Comparison of ENCODE assay signal across 2 cellular contexts in the genomic region with DNA sequence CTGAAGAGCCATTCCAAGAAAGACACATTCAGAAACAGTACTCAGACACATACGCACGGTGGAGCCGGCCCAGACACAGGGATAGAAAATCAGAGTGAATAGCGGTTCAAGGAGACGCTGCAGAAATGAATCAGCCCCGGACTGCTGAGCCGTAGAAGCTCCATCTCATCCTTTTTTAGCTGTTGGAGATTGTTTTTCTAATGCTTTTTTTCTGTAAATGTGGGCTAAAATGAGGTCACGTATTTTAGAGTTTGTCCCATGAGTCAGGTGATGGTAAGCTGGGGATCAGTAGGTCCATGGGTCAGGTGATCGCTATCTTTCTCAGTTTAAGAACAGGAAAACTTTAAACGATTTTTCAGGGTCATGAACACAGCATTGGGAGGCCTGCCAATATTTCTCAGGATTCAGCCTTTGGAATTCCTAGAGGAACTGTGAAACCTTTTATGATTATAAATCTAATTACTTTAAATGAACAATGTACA.
TF ChIP-seq lines count a peak whose summit lies in the region.

No MANE protein-coding gene starts in this region.

TF ChIP-seq in K562, 482 proteins besides CTCF, POLR2A, EP300 and RAD21 (continued from another document):
- TF ChIP-seq, protein P1, sequence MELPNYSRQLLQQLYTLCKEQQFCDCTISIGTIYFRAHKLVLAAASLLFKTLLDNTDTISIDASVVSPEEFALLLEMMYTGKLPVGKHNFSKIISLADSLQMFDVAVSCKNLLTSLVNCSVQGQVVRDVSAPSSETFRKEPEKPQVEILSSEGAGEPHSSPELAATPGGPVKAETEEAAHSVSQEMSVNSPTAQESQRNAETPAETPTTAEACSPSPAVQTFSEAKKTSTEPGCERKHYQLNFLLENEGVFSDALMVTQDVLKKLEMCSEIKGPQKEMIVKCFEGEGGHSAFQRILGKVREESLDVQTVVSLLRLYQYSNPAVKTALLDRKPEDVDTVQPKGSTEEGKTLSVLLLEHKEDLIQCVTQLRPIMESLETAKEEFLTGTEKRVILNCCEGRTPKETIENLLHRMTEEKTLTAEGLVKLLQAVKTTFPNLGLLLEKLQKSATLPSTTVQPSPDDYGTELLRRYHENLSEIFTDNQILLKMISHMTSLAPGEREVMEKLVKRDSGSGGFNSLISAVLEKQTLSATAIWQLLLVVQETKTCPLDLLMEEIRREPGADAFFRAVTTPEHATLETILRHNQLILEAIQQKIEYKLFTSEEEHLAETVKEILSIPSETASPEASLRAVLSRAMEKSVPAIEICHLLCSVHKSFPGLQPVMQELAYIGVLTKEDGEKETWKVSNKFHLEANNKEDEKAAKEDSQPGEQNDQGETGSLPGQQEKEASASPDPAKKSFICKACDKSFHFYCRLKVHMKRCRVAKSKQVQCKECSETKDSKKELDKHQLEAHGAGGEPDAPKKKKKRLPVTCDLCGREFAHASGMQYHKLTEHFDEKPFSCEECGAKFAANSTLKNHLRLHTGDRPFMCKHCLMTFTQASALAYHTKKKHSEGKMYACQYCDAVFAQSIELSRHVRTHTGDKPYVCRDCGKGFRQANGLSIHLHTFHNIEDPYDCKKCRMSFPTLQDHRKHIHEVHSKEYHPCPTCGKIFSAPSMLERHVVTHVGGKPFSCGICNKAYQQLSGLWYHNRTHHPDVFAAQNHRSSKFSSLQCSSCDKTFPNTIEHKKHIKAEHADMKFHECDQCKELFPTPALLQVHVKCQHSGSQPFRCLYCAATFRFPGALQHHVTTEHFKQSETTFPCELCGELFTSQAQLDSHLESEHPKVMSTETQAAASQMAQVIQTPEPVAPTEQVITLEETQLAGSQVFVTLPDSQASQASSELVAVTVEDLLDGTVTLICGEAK (IDR thresholded peaks at IDR 0.05) = peak; percentile 67
- TF ChIP-seq, protein P1 (CRISPR knock-in tag; IDR thresholded peaks at IDR 0.05) = no peak
- TF ChIP-seq GABPB1 (CRISPR knock-in tag; IDR thresholded peaks at IDR 0.05) (no peak), HLTF (IDR thresholded peaks at IDR 0.05) (no peak)
- TF ChIP-seq, protein P2, sequence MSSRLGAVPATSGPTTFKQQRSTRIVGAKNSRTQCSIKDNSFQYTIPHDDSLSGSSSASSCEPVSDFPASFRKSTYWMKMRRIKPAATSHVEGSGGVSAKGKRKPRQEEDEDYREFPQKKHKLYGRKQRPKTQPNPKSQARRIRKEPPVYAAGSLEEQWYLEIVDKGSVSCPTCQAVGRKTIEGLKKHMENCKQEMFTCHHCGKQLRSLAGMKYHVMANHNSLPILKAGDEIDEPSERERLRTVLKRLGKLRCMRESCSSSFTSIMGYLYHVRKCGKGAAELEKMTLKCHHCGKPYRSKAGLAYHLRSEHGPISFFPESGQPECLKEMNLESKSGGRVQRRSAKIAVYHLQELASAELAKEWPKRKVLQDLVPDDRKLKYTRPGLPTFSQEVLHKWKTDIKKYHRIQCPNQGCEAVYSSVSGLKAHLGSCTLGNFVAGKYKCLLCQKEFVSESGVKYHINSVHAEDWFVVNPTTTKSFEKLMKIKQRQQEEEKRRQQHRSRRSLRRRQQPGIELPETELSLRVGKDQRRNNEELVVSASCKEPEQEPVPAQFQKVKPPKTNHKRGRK (tag; IDR thresholded peaks at IDR 0.05) = 0 out of 2 replicates have a peak, but pooled peaks have one; percentile 9

TF ChIP-seq in HepG2, 621 proteins besides CTCF, POLR2A, EP300 and RAD21 (continued from another document and continues in another):
- TF ChIP-seq, protein P3, sequence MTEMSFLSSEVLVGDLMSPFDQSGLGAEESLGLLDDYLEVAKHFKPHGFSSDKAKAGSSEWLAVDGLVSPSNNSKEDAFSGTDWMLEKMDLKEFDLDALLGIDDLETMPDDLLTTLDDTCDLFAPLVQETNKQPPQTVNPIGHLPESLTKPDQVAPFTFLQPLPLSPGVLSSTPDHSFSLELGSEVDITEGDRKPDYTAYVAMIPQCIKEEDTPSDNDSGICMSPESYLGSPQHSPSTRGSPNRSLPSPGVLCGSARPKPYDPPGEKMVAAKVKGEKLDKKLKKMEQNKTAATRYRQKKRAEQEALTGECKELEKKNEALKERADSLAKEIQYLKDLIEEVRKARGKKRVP (CRISPR knock-in tag; IDR thresholded peaks at IDR 0.05) = no peak
- TF ChIP-seq MIER3 (CRISPR knock-in tag; IDR thresholded peaks at IDR 0.05; ENCODE audit: borderline replicate concordance) = peak; percentile 22; the same call in 1 of the 2 replicates
- TF ChIP-seq ELF3 (CRISPR knock-in tag; IDR thresholded peaks at IDR 0.05) = peak; percentile 23; the same call in 1 of the 2 replicates
- TF ChIP-seq, protein P1 (IDR thresholded peaks at IDR 0.05) = peak; percentile 48; the same call in 1 of the 2 replicates
- TF ChIP-seq, protein P1 (CRISPR knock-in tag; IDR thresholded peaks at IDR 0.05) = 0 out of 2 replicates have a peak, but pooled peaks have one; percentile 42
- peak; percentile 60 for TF ChIP-seq SAP130 (CRISPR knock-in tag; IDR thresholded peaks at IDR 0.05; ENCODE audit: low read depth)
- no peak for TF ChIP-seq NCOA1 (CRISPR knock-in tag; IDR thresholded peaks at IDR 0.05)
- no peak for TF ChIP-seq FIP1L1 (IDR thresholded peaks at IDR 0.05; ENCODE audit: borderline replicate concordance, insufficient read depth, low read depth, low read length)
- TF ChIP-seq ZNF781 (CRISPR knock-in tag; IDR thresholded peaks at IDR 0.05; ENCODE audit: borderline replicate concordance, not compliant biosample characterization) = no peak
- TF ChIP-seq ETV5 (CRISPR knock-in tag; IDR thresholded peaks at IDR 0.05; ENCODE audit: borderline replicate concordance) = peak; percentile 30; the same call in 1 of the 2 replicates
- TF ChIP-seq ZNF20 (CRISPR knock-in tag; IDR thresholded peaks at IDR 0.05) = no peak
- TF ChIP-seq, protein P4, sequence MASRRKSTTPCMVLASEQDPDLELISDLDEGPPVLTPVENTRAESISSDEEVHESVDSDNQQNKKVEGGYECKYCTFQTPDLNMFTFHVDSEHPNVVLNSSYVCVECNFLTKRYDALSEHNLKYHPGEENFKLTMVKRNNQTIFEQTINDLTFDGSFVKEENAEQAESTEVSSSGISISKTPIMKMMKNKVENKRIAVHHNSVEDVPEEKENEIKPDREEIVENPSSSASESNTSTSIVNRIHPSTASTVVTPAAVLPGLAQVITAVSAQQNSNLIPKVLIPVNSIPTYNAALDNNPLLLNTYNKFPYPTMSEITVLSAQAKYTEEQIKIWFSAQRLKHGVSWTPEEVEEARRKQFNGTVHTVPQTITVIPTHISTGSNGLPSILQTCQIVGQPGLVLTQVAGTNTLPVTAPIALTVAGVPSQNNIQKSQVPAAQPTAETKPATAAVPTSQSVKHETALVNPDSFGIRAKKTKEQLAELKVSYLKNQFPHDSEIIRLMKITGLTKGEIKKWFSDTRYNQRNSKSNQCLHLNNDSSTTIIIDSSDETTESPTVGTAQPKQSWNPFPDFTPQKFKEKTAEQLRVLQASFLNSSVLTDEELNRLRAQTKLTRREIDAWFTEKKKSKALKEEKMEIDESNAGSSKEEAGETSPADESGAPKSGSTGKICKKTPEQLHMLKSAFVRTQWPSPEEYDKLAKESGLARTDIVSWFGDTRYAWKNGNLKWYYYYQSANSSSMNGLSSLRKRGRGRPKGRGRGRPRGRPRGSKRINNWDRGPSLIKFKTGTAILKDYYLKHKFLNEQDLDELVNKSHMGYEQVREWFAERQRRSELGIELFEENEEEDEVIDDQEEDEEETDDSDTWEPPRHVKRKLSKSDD (CRISPR knock-in tag; IDR thresholded peaks at IDR 0.05; ENCODE audit: low read depth) = no peak
- TF ChIP-seq NR2F6 (IDR thresholded peaks at IDR 0.05) = peak; percentile 43; the same call in 1 of the 2 replicates
- TF ChIP-seq NR2F6 (CRISPR knock-in tag; IDR thresholded peaks at IDR 0.05) = 0 out of 2 replicates have a peak, but pooled peaks have one; percentile 12
- TF ChIP-seq IRF2 (CRISPR knock-in tag; IDR thresholded peaks at IDR 0.05) = no peak
- peak; percentile 43; the same call in 1 of the 2 replicates for TF ChIP-seq YEATS2 (CRISPR knock-in tag; IDR thresholded peaks at IDR 0.05; ENCODE audit: borderline replicate concordance)
- no peak for TF ChIP-seq NFIB (CRISPR knock-in tag; IDR thresholded peaks at IDR 0.05; ENCODE audit: borderline replicate concordance)
- TF ChIP-seq NFKBIZ (CRISPR knock-in tag; IDR thresholded peaks at IDR 0.05) = no peak
- TF ChIP-seq, protein P5, sequence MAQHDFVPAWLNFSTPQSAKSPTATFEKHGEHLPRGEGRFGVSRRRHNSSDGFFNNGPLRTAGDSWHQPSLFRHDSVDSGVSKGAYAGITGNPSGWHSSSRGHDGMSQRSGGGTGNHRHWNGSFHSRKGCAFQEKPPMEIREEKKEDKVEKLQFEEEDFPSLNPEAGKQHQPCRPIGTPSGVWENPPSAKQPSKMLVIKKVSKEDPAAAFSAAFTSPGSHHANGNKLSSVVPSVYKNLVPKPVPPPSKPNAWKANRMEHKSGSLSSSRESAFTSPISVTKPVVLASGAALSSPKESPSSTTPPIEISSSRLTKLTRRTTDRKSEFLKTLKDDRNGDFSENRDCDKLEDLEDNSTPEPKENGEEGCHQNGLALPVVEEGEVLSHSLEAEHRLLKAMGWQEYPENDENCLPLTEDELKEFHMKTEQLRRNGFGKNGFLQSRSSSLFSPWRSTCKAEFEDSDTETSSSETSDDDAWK (CRISPR knock-in tag; IDR thresholded peaks at IDR 0.05) = no peak
- TF ChIP-seq KAT8 (CRISPR knock-in tag; IDR thresholded peaks at IDR 0.05) = peak; percentile 20; the same call in 1 of the 2 replicates
